ENCODE assay signal across 10 cellular contexts in genomic region chr4:82833696-82834313, GRCh38. TPM values are rescaled to one million over a fixed set of nuclear protein-coding genes. Genes with fewer than 3 reads are reported as not detected.
DNase-seq lines count a peak whose midpoint lies in the region.
"Had no signal": no experiment of that assay in that cellular context is flagged by ENCODE, and none has a peak within 500 bp of the region (broad histone marks: within the 10 kb centered on the region; RNA-seq: fewer than 3 reads in every experiment).

No MANE protein-coding gene starts in this region.

- DNase-seq in AG08396 (ENCODE audit: low spot score) (peak; percentile 66), LHCN-M2 (ENCODE audit: low read depth) (peak; percentile 81), dermis blood vessel endothelial cell (peak; percentile 79), lung microvascular endothelial cell (ENCODE audit: low read depth in 2 of 2) (peak; percentile 24 to 90), NCI-H1694 (lab: John Stamatoyannopoulos, UW) (no peak), HuH-7.5 (ENCODE audit: low spot score) (no peak)
- DNase-seq in activated CD4-positive, alpha-beta T cell treated with anti-CD3 and anti-CD28 coated beads for 4 hours, result no peak
- no peak for DNase-seq in stimulated activated CD4-positive, alpha-beta T cell treated with anti-CD3 and anti-CD28 coated beads, Interleukin-15, amount 100 ng/mL, for 24 hours
- DNase-seq: activated T-cell treated with anti-CD3 and anti-CD28 coated beads for 4 hours, NCI-H2107 had no signal

RNA-seq across cellular contexts. Expression of gene SCD5, which starts 35.2 kb away (rescaled TPM):
- total RNA-seq in LHCN-M2 (2014; rRNA removed), result 23.8 and 31.3 TPM in 2 replicates
- polyA plus RNA-seq in LHCN-M2 (2012), result 6.6 TPM
- 55.6 and 60.1 TPM in 2 replicates for total RNA-seq in dermis blood vessel endothelial cell
- 31.0 and 32.0 TPM in 2 replicates for total RNA-seq in lung microvascular endothelial cell

RNA-seq across cellular contexts. Expression of gene SEC31A, which starts 57.1 kb away (rescaled TPM):
- total RNA-seq in LHCN-M2 (2014; rRNA removed) (179 and 189 TPM in 2 replicates), dermis blood vessel endothelial cell (246 and 316 TPM in 2 replicates), lung microvascular endothelial cell (149 and 166 TPM in 2 replicates)
- 174 TPM for polyA plus RNA-seq in LHCN-M2 (2012)

Comparison
In these comparisons a context has a peak if more than half of its experiments do, and no peak if none do; other contexts are left out.
1. DNase-seq: peak in AG08396 (single experiment), LHCN-M2 (single experiment), dermis blood vessel endothelial cell (single experiment) and lung microvascular endothelial cell (2 of 2); none in activated CD4-positive, alpha-beta T cell treated with anti-CD3 and anti-CD28 coated beads for 4 hours (0 of 2), NCI-H1694 (single experiment), stimulated activated CD4-positive, alpha-beta T cell treated with anti-CD3 and anti-CD28 coated beads, Interleukin-15, amount 100 ng/mL, for 24 hours (single experiment) and HuH-7.5 (single experiment).